In genomic region chr13:110061270-110061669, GRCh38 we compare ENCODE assay signal across 31 cellular contexts.
"Had no signal": no experiment of that assay in that cellular context is flagged by ENCODE, and none has a peak within 500 bp of the region (broad histone marks: within the 10 kb centered on the region; RNA-seq: fewer than 3 reads in every experiment).

No MANE protein-coding gene starts in this region.

- H3K36me3 ChIP-seq: esophagus squamous epithelium, heart right ventricle, left lung, prostate gland, suprapubic skin, transverse colon, upper lobe of right lung had no signal

- H3K27ac ChIP-seq: coronary artery, esophagus squamous epithelium, left lung, prostate gland, suprapubic skin, transverse colon, upper lobe of right lung had no signal

- H3K27ac Mint-ChIP-seq: mesothelial cell of epicardium; naive B cell; nephron; stimulated activated naive CD8-positive, alpha-beta T cell treated with anti-CD3 and anti-CD28 coated beads, Interleukin-15, amount 100 ng/mL, for 72 hours had no signal

- H3K4me2 ChIP-seq: smooth muscle cell had no signal

- H3K27me3 ChIP-seq: esophagus squamous epithelium, heart right ventricle, left lung, suprapubic skin, transverse colon, upper lobe of right lung had no signal

- H3K4me1 ChIP-seq: esophagus squamous epithelium, left lung, prostate gland, suprapubic skin, transverse colon, upper lobe of right lung had no signal

- H3K9me3 Mint-ChIP-seq: mesothelial cell of epicardium, naive B cell, nephron had no signal

- DNase-seq: dermis blood vessel endothelial cell; effector memory CD4-positive, alpha-beta T cell; erythroblast; esophagus squamous epithelium; foreskin melanocyte; glutamatergic neuron; heart right ventricle; hippocampal formation; left cardiac atrium; left lung; mesenchymal stem cell; mucosa of descending colon; naive B cell; nucleus accumbens; right cardiac atrium; stimulated activated CD4-positive, alpha-beta T cell treated with anti-CD3 and anti-CD28 coated beads, Interleukin-12 subunit alpha, Interleukin-12 subunit beta, amount 100 ng/mL, for 4 hours; stimulated activated CD4-positive, alpha-beta T cell treated with anti-CD3 and anti-CD28 coated beads, Interleukin-1b, Interleukin-23, amount 100 ng/mL, for 48 hours; stimulated activated CD4-positive, alpha-beta T cell treated with anti-CD3 and anti-CD28 coated beads, Interleukin-4, amount 100 ng/mL, for 1 hour; stimulated activated CD8-positive, alpha-beta memory T cell treated with anti-CD3 and anti-CD28 coated beads, Interleukin-4, amount 100 ng/mL, for 48 hours; stimulated activated naive CD4-positive, alpha-beta T cell; stimulated activated naive CD8-positive, alpha-beta T cell treated with anti-CD3 and anti-CD28 coated beads, Interleukin-15, amount 100 ng/mL, for 72 hours; transverse colon; upper lobe of right lung had no signal

- H3K36me3 Mint-ChIP-seq: mesothelial cell of epicardium, naive B cell had no signal

- H3K4me3 ChIP-seq: coronary artery, esophagus squamous epithelium, heart right ventricle, left lung, mucosa of descending colon, prostate gland, smooth muscle cell, suprapubic skin, transverse colon, upper lobe of right lung had no signal

- H3K4me1 Mint-ChIP-seq: mesothelial cell of epicardium; naive B cell; nephron; stimulated activated naive CD8-positive, alpha-beta T cell treated with anti-CD3 and anti-CD28 coated beads, Interleukin-15, amount 100 ng/mL, for 72 hours had no signal

- H3K27me3 Mint-ChIP-seq: naive B cell had no signal

- H3K4me3 Mint-ChIP-seq: mesothelial cell of epicardium; naive B cell; nephron; stimulated activated naive CD8-positive, alpha-beta T cell treated with anti-CD3 and anti-CD28 coated beads, Interleukin-15, amount 100 ng/mL, for 72 hours had no signal

- H3K9me3 ChIP-seq: esophagus squamous epithelium, heart right ventricle, left lung, mucosa of descending colon, prostate gland, suprapubic skin, transverse colon, upper lobe of right lung had no signal

- ATAC-seq: left lung; mucosa of descending colon; stimulated activated naive CD8-positive, alpha-beta T cell treated with anti-CD3 and anti-CD28 coated beads, Interleukin-15, amount 100 ng/mL, for 72 hours had no signal

- FAIRE-seq: endometrium, islet of Langerhans had no signal
